ENCODE assay signal across 8 cellular contexts in the genomic region with DNA sequence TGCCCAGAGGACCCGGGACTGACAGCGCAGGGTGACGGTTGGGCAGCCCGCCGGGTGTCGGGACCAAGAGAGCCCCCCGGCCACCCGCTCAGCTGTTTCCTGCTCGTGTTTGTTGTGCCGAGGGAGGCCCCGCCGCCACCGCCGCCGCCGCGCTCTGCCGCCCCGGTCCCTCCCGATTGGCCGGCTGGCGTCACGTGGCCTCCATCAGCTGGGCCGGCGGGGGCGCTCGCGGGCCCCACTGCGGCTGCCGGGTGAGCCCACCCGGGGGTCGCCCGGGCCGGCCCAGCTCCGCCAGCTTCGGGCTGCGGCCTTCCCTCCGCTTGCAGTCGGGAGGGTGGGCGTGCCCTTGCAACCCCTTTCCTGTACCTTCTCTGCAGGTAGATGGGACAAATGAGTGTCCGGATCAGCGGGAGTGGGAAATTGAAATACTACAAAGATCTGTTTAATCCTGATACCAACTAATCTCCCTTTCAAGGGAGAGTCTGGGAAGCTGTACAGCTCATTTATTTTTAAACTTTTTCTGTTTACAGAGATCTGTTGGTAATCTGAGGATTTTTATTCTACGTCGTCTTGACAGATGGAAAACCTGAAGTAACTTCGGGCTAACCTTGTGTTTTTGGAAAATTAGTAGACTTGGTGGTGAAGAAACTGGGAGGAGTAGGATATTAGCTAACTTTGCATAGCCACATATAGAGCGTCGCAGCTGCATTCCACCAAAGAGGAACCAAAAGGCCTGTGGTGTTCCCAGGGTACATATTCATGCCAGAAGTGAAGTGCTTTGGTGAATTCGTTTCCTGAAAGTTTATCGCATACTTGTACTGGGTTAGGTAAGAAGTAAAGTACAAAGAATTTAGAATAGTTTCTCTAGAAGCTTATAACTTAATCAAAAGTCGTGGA. TPM values are rescaled to one million over a fixed set of nuclear protein-coding genes. Genes with fewer than 3 reads are reported as not detected.
DNase-seq lines count a peak whose midpoint lies in the region; ATAC-seq and TF ChIP-seq lines count a peak whose summit lies in the region.

No MANE protein-coding gene starts in this region.

- 4 to 7% (median 4%) methylated on average over 31 to 50 of the region's 50 CpGs for WGBS in adipose tissue, 3 donors

- H3K4me3 ChIP-seq in SU-DHL-6 (ENCODE audit: insufficient read depth, low read length, poor library complexity, severe bottlenecking), result peak overlapping the region; percentile 67
- peak overlapping the region; percentile 96 for H3K4me3 ChIP-seq in upper lobe of right lung

- peaks cover 44% of the 10 kb centered on the region for H3K4me1 ChIP-seq in upper lobe of right lung

- peak overlapping the region; percentile 71 for H3K4me2 ChIP-seq in SU-DHL-6 (ENCODE audit: low read depth, low read length, poor library complexity, severe bottlenecking)

- peak; percentile 62 for TF ChIP-seq CTCF in SU-DHL-6 (IDR thresholded peaks at IDR 0.05; ENCODE audit: insufficient read depth, low read length, poor library complexity, severe bottlenecking)
- peak; percentile 56 for TF ChIP-seq CTCF in upper lobe of right lung (IDR thresholded peaks at IDR 0.05)

- H3F3A ChIP-seq in SU-DHL-6 (ENCODE audit: insufficient read depth), result peaks cover 13% of the 10 kb centered on the region

- no peaks in the 10 kb centered on the region for H3K9me2 ChIP-seq in SU-DHL-6 (replicated peaks; ENCODE audit: insufficient read depth, low read length)

- H2AFZ ChIP-seq in SU-DHL-6 (ENCODE audit: low read depth, low read length, severe bottlenecking), result peak overlapping the region; percentile 46

- peak; percentile 73 for DNase-seq in COLO668 (lab: John Stamatoyannopoulos, UW; ENCODE audit: unreplicated experiment)
- peak; percentile 81 to 85 for DNase-seq in Kasumi-1 (lab: John Stamatoyannopoulos, UW)
- DNase-seq in left cardiac atrium, result peak; percentile 86
- DNase-seq in posterior vena cava (ENCODE audit: low spot score), result peak; percentile 95
- DNase-seq in upper lobe of right lung, result peak; percentile 92

- H4K20me1 ChIP-seq in SU-DHL-6 (ENCODE audit: low read depth, low read length), result no peaks in the 10 kb centered on the region

- no peaks in the 10 kb centered on the region for H3K9me3 ChIP-seq in SU-DHL-6 (ENCODE audit: insufficient read depth, low read length)
- H3K9me3 ChIP-seq in upper lobe of right lung, result no peaks in the 10 kb centered on the region

- peak overlapping the region; percentile 68; the same call in 1 of the 2 replicates for H3K9ac ChIP-seq in SU-DHL-6 (ENCODE audit: low read length)

- no peaks in the 10 kb centered on the region for H3K79me2 ChIP-seq in SU-DHL-6 (ENCODE audit: insufficient read depth, low read length)

- 0 out of 2 replicates have a peak, but pooled peaks cover 3% of the 10 kb centered on the region for H3K36me3 ChIP-seq in SU-DHL-6 (ENCODE audit: low read length)
- H3K36me3 ChIP-seq in upper lobe of right lung, result peaks cover 8% of the 10 kb centered on the region

- ATAC-seq in GM21423 (IDR thresholded peaks at IDR 0.05; ENCODE audit: unreplicated experiment) (peak; percentile 20), left cardiac atrium (peak; percentile 36 to 39), upper lobe of right lung (peak; percentile 61)

- H3K27ac ChIP-seq in SU-DHL-6 (ENCODE audit: low read depth, low read length), result no peak overlapping the region
- peak overlapping the region; percentile 44 for H3K27ac ChIP-seq in adipose tissue (ENCODE audit: low read depth, low read length)
- H3K27ac ChIP-seq in upper lobe of right lung, result peak overlapping the region; percentile 99

- intact Hi-C loops in left cardiac atrium (cut with DNase I) (no loop called here), posterior vena cava (cut with DNase I) (no loop called here), upper lobe of right lung (cut with DNase I) (no loop called here)

- H3K27me3 ChIP-seq in SU-DHL-6 (ENCODE audit: low read length) (no peaks in the 10 kb centered on the region), upper lobe of right lung (no peaks in the 10 kb centered on the region)

RNA-seq across cellular contexts. Expression of gene YPEL5, which starts 1.2 kb away (rescaled TPM):
- 10 to 100 TPM; 26.3 to 87.5 (median 53.4) TPM for polyA plus RNA-seq in adipose tissue
- total RNA-seq in left cardiac atrium, result 10 to 100 TPM; 54.0 to 55.2 TPM
- total RNA-seq in posterior vena cava, result 10 to 100 TPM; 88.3 to 95.7 TPM
- total RNA-seq in upper lobe of right lung, result 101 TPM
